In the genomic region with DNA sequence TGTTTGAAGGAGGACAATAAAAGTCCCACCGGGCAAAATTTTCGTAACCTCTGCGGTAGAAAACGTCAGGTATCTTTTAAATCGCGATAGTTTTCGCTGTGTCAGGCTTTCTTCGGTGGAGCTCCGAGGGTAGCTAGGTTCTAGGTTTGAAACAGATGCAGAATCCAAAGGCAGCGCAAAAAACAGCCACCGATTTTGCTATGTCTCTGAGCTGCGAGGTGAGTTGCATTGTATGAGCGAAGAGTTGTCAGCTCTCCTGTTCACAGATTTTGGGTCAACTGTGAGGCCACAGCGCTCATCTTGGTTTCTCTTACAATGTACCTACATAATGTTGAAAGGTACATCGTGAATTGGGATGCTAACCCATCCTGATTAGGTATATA, we compare ENCODE assay signal across 8 cellular contexts. TPM values are rescaled to one million over a fixed set of nuclear protein-coding genes. Genes with fewer than 3 reads are reported as not detected.
DNase-seq lines count a peak whose midpoint lies in the region; ATAC-seq and TF ChIP-seq lines count a peak whose summit lies in the region.

No MANE protein-coding gene starts in this region.

- DNase-seq in NCI-H1417 (lab: John Stamatoyannopoulos, UW) (peak; percentile 4 to 79 (median 66)), NCI-H1417 treated with DMSO at 0.1 percent for 48 hours (lab: John Stamatoyannopoulos, UW) (no peak), RPMI8226 (peak; percentile 39), chondrocyte (ENCODE audit: low spot score) (no peak), lower lobe of right lung (no peak), transverse colon (peak; percentile 28)
- DNase-seq in central memory CD4-positive, alpha-beta T cell, result no peak

- intact Hi-C loops in lower lobe of right lung (cut with DNase I) (no loop called here), transverse colon (cut with DNase I; ENCODE audit: low total_unique reads) (loop anchor here (5.0 kb wide), 1 partner anchor 41 kb away; no protein-coding TSS in a partner anchor)

- TF ChIP-seq CTCF in chondrocyte (IDR thresholded peaks at IDR 0.05) (no peak), lower lobe of right lung (IDR thresholded peaks at IDR 0.05) (no peak), transverse colon (IDR thresholded peaks at IDR 0.05) (no peak)

- peak in 1 of 2 donors; percentile 4 for ATAC-seq in lower lobe of right lung
- ATAC-seq in GM21786 (IDR thresholded peaks at IDR 0.05; ENCODE audit: unreplicated experiment), result no peak

- H3K27ac ChIP-seq in lower lobe of right lung, result peak overlapping the region; percentile 92
- peak overlapping the region; percentile 92 to 97 (median 96) for H3K27ac ChIP-seq in transverse colon

- H3K4me3 Mint-ChIP-seq in chondrocyte (ENCODE audit: unreplicated experiment), result peak overlapping the region; percentile 93

- H3K36me3 ChIP-seq in lower lobe of right lung, result no peaks in the 10 kb centered on the region
- H3K36me3 ChIP-seq in transverse colon, result no peaks in the 10 kb centered on the region

- no peak for TF ChIP-seq POLR2A in transverse colon (IDR thresholded peaks at IDR 0.05)

- H3K27ac Mint-ChIP-seq in chondrocyte (ENCODE audit: unreplicated experiment), result peak overlapping the region; percentile 100

- H3K27me3 ChIP-seq in lower lobe of right lung (ENCODE audit: low read depth) (no peaks in the 10 kb centered on the region), transverse colon (no peaks in the 10 kb centered on the region)

- H3K27me3 Mint-ChIP-seq in chondrocyte (ENCODE audit: low read depth), result no peaks in the 10 kb centered on the region

- no peak for TF ChIP-seq EP300 in transverse colon (IDR thresholded peaks at IDR 0.05; ENCODE audit: low read depth)

- H3K4me1 Mint-ChIP-seq in chondrocyte (ENCODE audit: low read depth), result peaks cover 36% of the 10 kb centered on the region

- no peaks in the 10 kb centered on the region for H3K9me3 Mint-ChIP-seq in chondrocyte (ENCODE audit: low read depth)

- peak overlapping the region; percentile 68 for H3K4me3 ChIP-seq in lower lobe of right lung
- peak overlapping the region; percentile 44 to 69 (median 60) for H3K4me3 ChIP-seq in transverse colon

- H3K4me1 ChIP-seq in lower lobe of right lung, result peaks cover 31% of the 10 kb centered on the region
- H3K4me1 ChIP-seq in transverse colon, result peaks cover 4 to 38% (median 27%) of the 10 kb centered on the region in 4 donors

- in situ Hi-C loops in transverse colon (cut with MboI; ENCODE audit: low pct_ligation_motif_present in 1 of 4, low pct_unique_long_range_greater_than_20kb in 1 of 4, low sequenced_read_pairs in 3 of 4), result loop anchor here (10.0 to 25.0 kb wide), 3 partner anchors 134 to 416 kb away; a partner anchor contains a TSS

- H3K9me3 ChIP-seq in lower lobe of right lung (no peaks in the 10 kb centered on the region), transverse colon (no peaks in the 10 kb centered on the region)

- no peaks in the 10 kb centered on the region for H3K36me3 Mint-ChIP-seq in chondrocyte (ENCODE audit: low read depth)

- 0% methylated on average over 8 to 15 of the region's 15 CpGs for WGBS in transverse colon (ENCODE audit: low coverage in 1 of 2), 2 donors

RNA-seq across cellular contexts. Expression of a gene that starts 0.5 kb away (rescaled TPM):
- total RNA-seq in chondrocyte (34.7 to 47.3 TPM (median 36.5 TPM) in 3 replicates), lower lobe of right lung (41.8 TPM), transverse colon (10 to 100 TPM; 46.8 to 91.1 (median 69.3) TPM)

RNA-seq across cellular contexts. Expression of a gene that starts 8.5 kb away (rescaled TPM):
- total RNA-seq in chondrocyte (13.7 to 20.7 TPM (median 14.6 TPM) in 3 replicates), lower lobe of right lung (12.1 TPM), transverse colon (10 to 100 TPM in 2 of 4 donors, 1 to 10 TPM in 2; 7.6 to 14.9 (median 10.2) TPM)

Comparison
In these comparisons a context has a peak if more than half of its experiments do, and no peak if none do; other contexts are left out.
1. DNase-seq: peak in NCI-H1417 (3 of 3), RPMI8226 (single experiment) and transverse colon (single experiment); none in NCI-H1417 treated with DMSO at 0.1 percent for 48 hours (single experiment), chondrocyte (single experiment), lower lobe of right lung (single experiment) and central memory CD4-positive, alpha-beta T cell (single experiment).